ENCODE assay signal across 1 cellular context in genomic region chr3:52771702-52772101, GRCh38.
TF ChIP-seq lines count a peak whose summit lies in the region.

No MANE protein-coding gene starts in this region.

TF ChIP-seq in WTC11, 78 proteins besides CTCF, POLR2A, EP300 and RAD21 (continued from another document):
- TF ChIP-seq, protein P1, sequence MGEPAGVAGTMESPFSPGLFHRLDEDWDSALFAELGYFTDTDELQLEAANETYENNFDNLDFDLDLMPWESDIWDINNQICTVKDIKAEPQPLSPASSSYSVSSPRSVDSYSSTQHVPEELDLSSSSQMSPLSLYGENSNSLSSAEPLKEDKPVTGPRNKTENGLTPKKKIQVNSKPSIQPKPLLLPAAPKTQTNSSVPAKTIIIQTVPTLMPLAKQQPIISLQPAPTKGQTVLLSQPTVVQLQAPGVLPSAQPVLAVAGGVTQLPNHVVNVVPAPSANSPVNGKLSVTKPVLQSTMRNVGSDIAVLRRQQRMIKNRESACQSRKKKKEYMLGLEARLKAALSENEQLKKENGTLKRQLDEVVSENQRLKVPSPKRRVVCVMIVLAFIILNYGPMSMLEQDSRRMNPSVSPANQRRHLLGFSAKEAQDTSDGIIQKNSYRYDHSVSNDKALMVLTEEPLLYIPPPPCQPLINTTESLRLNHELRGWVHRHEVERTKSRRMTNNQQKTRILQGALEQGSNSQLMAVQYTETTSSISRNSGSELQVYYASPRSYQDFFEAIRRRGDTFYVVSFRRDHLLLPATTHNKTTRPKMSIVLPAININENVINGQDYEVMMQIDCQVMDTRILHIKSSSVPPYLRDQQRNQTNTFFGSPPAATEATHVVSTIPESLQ (CRISPR knock-in tag; IDR thresholded peaks at IDR 0.05) = no peak
